In the genomic region with DNA sequence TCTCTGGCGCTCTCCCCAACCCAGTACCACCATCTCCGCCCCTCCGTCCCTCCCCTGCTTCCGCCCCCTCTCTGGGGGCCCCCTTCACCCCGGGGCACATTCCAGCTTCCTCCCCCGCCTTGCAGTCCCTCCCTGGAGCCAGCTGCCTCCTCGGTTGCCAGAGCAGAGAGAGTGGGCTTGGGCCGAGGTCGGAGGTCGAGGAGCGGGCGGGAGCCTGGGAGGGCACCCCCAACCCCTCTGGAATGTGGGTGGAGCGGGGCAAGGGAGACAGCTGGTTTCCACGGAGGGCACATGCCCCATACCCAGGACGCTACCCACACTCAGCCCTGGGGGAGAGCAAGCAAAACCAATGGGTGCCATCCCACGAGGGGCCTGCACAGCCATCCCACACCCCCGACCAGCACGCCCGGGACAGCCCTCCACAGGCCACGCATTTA, we compare ENCODE assay signal across 2 cellular contexts.
TF ChIP-seq lines count a peak whose summit lies in the region.

No MANE protein-coding gene starts in this region.

TF ChIP-seq in H1, 55 proteins besides CTCF, POLR2A, EP300 and RAD21 (continues in another document):
- TF ChIP-seq NRF1 (IDR thresholded peaks at IDR 0.05; ENCODE audit: low read depth, low read length): no peak
- peak; percentile 29 for TF ChIP-seq TAF7 (optimal IDR thresholded peaks at IDR 0.05; ENCODE audit: borderline replicate concordance, low read depth, low read length)
- TF ChIP-seq SP1 (IDR thresholded peaks at IDR 0.05; ENCODE audit: low read depth, low read length): peak; percentile 64; the same call in 1 of the 2 replicates
- no peak for TF ChIP-seq PHF8 (conservative IDR thresholded peaks at IDR 0.05; ENCODE audit: low read depth, low read length)
- TF ChIP-seq SP4 (IDR thresholded peaks at IDR 0.05; ENCODE audit: low read length): no peak
- no peak for TF ChIP-seq ASH2L (IDR thresholded peaks at IDR 0.05; ENCODE audit: low read length)
- no peak for TF ChIP-seq TAF1 (IDR thresholded peaks at IDR 0.05; ENCODE audit: low read depth, low read length)
- no peak for TF ChIP-seq FOSL1 (IDR thresholded peaks at IDR 0.05; ENCODE audit: insufficient read depth, low read depth, low read length)
- TF ChIP-seq HDAC6 (IDR thresholded peaks at IDR 0.05; ENCODE audit: low read depth, low read length): no peak
- no peak for TF ChIP-seq HDAC2 (IDR thresholded peaks at IDR 0.05; ENCODE audit: borderline replicate concordance in 1 of 2, low read depth in 2 of 2, low read length in 2 of 2)
- no peak for TF ChIP-seq SIX5 (IDR thresholded peaks at IDR 0.05; ENCODE audit: low read depth, low read length)
- TF ChIP-seq GABPA (IDR thresholded peaks at IDR 0.05; ENCODE audit: borderline replicate concordance, insufficient read depth, low read length): no peak
- TF ChIP-seq NANOG (IDR thresholded peaks at IDR 0.05; ENCODE audit: insufficient read depth, low read depth, low read length, poor library complexity, severe bottlenecking): no peak
- no peak for TF ChIP-seq CREB1 (IDR thresholded peaks at IDR 0.05)
- TF ChIP-seq SRF (IDR thresholded peaks at IDR 0.05; ENCODE audit: low read depth, low read length): no peak
- TF ChIP-seq YY1 (IDR thresholded peaks at IDR 0.05; ENCODE audit: low read depth, low read length): no peak
- peak; percentile 41 for TF ChIP-seq CTBP2 (IDR thresholded peaks at IDR 0.05; ENCODE audit: borderline replicate concordance, insufficient read depth, insufficient read length, low read length)
- TF ChIP-seq CBX8 (IDR thresholded peaks at IDR 0.05; ENCODE audit: borderline replicate concordance, low read depth, low read length): no peak
- peak; percentile 97 for TF ChIP-seq EGR1 (IDR thresholded peaks at IDR 0.05; ENCODE audit: borderline replicate concordance, low read depth, low read length)
- no peak for TF ChIP-seq KDM4A (IDR thresholded peaks at IDR 0.05; ENCODE audit: low read depth, low read length, severe bottlenecking)
- no peak for TF ChIP-seq KDM5A (IDR thresholded peaks at IDR 0.05; ENCODE audit: low read length)
- TF ChIP-seq ZNF274 (IDR thresholded peaks at IDR 0.05; ENCODE audit: borderline replicate concordance, extremely low read depth, low read length): no peak
- TF ChIP-seq, protein P1, sequence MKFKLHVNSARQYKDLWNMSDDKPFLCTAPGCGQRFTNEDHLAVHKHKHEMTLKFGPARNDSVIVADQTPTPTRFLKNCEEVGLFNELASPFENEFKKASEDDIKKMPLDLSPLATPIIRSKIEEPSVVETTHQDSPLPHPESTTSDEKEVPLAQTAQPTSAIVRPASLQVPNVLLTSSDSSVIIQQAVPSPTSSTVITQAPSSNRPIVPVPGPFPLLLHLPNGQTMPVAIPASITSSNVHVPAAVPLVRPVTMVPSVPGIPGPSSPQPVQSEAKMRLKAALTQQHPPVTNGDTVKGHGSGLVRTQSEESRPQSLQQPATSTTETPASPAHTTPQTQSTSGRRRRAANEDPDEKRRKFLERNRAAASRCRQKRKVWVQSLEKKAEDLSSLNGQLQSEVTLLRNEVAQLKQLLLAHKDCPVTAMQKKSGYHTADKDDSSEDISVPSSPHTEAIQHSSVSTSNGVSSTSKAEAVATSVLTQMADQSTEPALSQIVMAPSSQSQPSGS (IDR thresholded peaks at IDR 0.05; ENCODE audit: low read length): no peak
- no peak for TF ChIP-seq JUN (IDR thresholded peaks at IDR 0.05; ENCODE audit: low read depth, low read length)
- TF ChIP-seq RXRA (IDR thresholded peaks at IDR 0.05; ENCODE audit: insufficient read depth, low read depth, low read length): no peak
- no peak for TF ChIP-seq RFX5 (IDR thresholded peaks at IDR 0.05; ENCODE audit: borderline replicate concordance, low read depth, low read length)
- TF ChIP-seq GTF2F1 (IDR thresholded peaks at IDR 0.05; ENCODE audit: borderline replicate concordance, low read depth, low read length): no peak

TF ChIP-seq in HEK293T, 16 proteins besides CTCF, POLR2A, EP300 and RAD21:
- no peak for TF ChIP-seq ELF4 (IDR thresholded peaks at IDR 0.05)
- no peak for TF ChIP-seq CTBP1 (IDR thresholded peaks at IDR 0.05; ENCODE audit: borderline replicate concordance)
- TF ChIP-seq, protein P2, sequence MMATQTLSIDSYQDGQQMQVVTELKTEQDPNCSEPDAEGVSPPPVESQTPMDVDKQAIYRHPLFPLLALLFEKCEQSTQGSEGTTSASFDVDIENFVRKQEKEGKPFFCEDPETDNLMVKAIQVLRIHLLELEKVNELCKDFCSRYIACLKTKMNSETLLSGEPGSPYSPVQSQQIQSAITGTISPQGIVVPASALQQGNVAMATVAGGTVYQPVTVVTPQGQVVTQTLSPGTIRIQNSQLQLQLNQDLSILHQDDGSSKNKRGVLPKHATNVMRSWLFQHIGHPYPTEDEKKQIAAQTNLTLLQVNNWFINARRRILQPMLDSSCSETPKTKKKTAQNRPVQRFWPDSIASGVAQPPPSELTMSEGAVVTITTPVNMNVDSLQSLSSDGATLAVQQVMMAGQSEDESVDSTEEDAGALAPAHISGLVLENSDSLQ (IDR thresholded peaks at IDR 0.05): no peak
- no peak for TF ChIP-seq SP1 (IDR thresholded peaks at IDR 0.05)
- no peak for TF ChIP-seq FOXA1 (IDR thresholded peaks at IDR 0.05)
- no peak for TF ChIP-seq BHLHE40 (IDR thresholded peaks at IDR 0.05; ENCODE audit: borderline replicate concordance)
- no peak for TF ChIP-seq FOXM1 (IDR thresholded peaks at IDR 0.05; ENCODE audit: borderline replicate concordance)
- TF ChIP-seq NFRKB (IDR thresholded peaks at IDR 0.05): no peak
- TF ChIP-seq SUZ12 (IDR thresholded peaks at IDR 0.05): no peak
- no peak for TF ChIP-seq ARNT (IDR thresholded peaks at IDR 0.05)
- no peak for TF ChIP-seq LEF1 (IDR thresholded peaks at IDR 0.05; ENCODE audit: borderline replicate concordance)
- no peak for TF ChIP-seq FOXK2 (IDR thresholded peaks at IDR 0.05)
